Comparison of ENCODE assay signal across 8 cellular contexts in the genomic region with DNA sequence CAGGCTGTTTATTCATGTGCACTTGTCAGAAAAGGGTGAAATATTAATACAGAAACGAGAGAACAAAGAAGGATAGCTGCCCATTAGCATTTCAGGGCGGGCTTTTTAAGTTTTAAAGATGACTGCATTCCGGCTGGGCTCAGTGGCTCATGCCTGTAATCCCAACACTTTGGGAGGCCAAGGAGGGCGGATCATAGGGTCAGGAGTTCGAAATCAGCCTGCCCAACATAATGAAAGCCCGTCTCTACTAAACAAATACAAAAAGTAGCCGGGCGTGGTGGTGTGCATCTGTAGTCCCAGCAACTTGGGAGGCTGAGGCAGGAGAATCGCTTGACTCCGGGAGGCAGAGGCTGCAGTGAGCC.
DNase-seq lines count a peak whose midpoint lies in the region; ATAC-seq and TF ChIP-seq lines count a peak whose summit lies in the region.
"Had no signal": no experiment of that assay in that cellular context is flagged by ENCODE, and none has a peak within 500 bp of the region (broad histone marks: within the 10 kb centered on the region; RNA-seq: fewer than 3 reads in every experiment).

No MANE protein-coding gene starts in this region.

- H4K8ac ChIP-seq in H9 (replicated peaks; ENCODE audit: insufficient read length, low read depth, low read length), result no peak overlapping the region

- H3K27ac ChIP-seq in H9 (ENCODE audit: insufficient read length, low read depth, low read length) (peak overlapping the region; percentile 99), PC-9 (peak overlapping the region; percentile 80), esophagus squamous epithelium (peak overlapping the region; percentile 86 to 98 (median 97)), gastrocnemius medialis (peak overlapping the region; percentile 67 to 79 (median 72))

- peaks cover 2% of the 10 kb centered on the region for H4K20me1 ChIP-seq in H9 (ENCODE audit: control insufficient read depth, insufficient read depth, insufficient read length)
- no peaks in the 10 kb centered on the region for H4K20me1 ChIP-seq in PC-9 (ENCODE audit: insufficient read depth)

- no peak overlapping the region for H2BK120ac ChIP-seq in H9 (ENCODE audit: low read depth, low read length, poor library complexity, severe bottlenecking)

- H3K4ac ChIP-seq in H9 (ENCODE audit: low read depth, low read length), result no peak overlapping the region

- H2AK5ac ChIP-seq in H9 (ENCODE audit: insufficient read length, low read length), result no peak overlapping the region

- BruUV-seq in PC-9 (replicated peaks; lab: Mats Ljungman, UMichigan), result no TSS peak

- POLR2A ChIA-PET in PC-9 (lab: Charles Lee; ENCODE audit: unreplicated experiment), result interaction anchor here (0.6 to 3.2 kb wide), 4 partner anchors 10 to 1034 kb away, joined by 4 to 134 read pairs (median 6); a partner anchor contains a TSS

- no peaks in the 10 kb centered on the region for H3K9me2 ChIP-seq in PC-9 (ENCODE audit: insufficient read depth)

- peaks cover 35% of the 10 kb centered on the region for H3F3A ChIP-seq in PC-9 (ENCODE audit: insufficient read depth, low read depth)

- no peaks in the 10 kb centered on the region; the same call in 1 of the 2 replicates for H3K4me1 ChIP-seq in H9 (ENCODE audit: insufficient read depth, low read length)
- H3K4me1 ChIP-seq in PC-9 (replicated peaks; ENCODE audit: insufficient read depth), result peaks cover 17% of the 10 kb centered on the region
- H3K4me1 ChIP-seq in esophagus squamous epithelium, result peaks cover 6 to 38% (median 13%) of the 10 kb centered on the region in 3 donors
- H3K4me1 ChIP-seq in gastrocnemius medialis, result peaks cover 0 to 20% of the 10 kb centered on the region in 2 donors

- H2BK5ac ChIP-seq in H9 (ENCODE audit: insufficient read length, low read length), result no peak overlapping the region

- TF ChIP-seq CTCF in H9 (conservative IDR thresholded peaks at IDR 0.05) (no peak), PC-9 (conservative IDR thresholded peaks at IDR 0.05) (no peak), esophagus squamous epithelium (IDR thresholded peaks at IDR 0.05) (no peak), gastrocnemius medialis (IDR thresholded peaks at IDR 0.05 in 4 of 5, conservative IDR thresholded peaks at IDR 0.05 in 1 of 5) (no peak), GM20000 (IDR thresholded peaks at IDR 0.05; ENCODE audit: extremely low read depth, missing control alignments) (no peak)

- H3K27ac Mint-ChIP-seq in H9, result no peak overlapping the region
- no peak overlapping the region for H3K27ac Mint-ChIP-seq in stimulated activated effector memory CD8-positive, alpha-beta T cell treated with anti-CD3 and anti-CD28 coated beads, Interleukin-12 subunit alpha, Interleukin-12 subunit beta, amount 100 ng/mL, for 72 hours
- H3K27ac Mint-ChIP-seq: nephron had no signal

- H3K18ac ChIP-seq in H9 (ENCODE audit: insufficient read length, low read depth, low read length), result peak overlapping the region; percentile 95

- no peak for TF ChIP-seq POLR2A in esophagus squamous epithelium (IDR thresholded peaks at IDR 0.05)
- no peak for TF ChIP-seq POLR2A in gastrocnemius medialis (IDR thresholded peaks at IDR 0.05)

- DNase-seq in H9, result peak; percentile 61
- peak in 1 of 2 experiments; percentile 42 for DNase-seq in PC-9
- no peak for DNase-seq in esophagus squamous epithelium (lab: John Stamatoyannopoulos, UW)
- no peak for DNase-seq in gastrocnemius medialis
- no peak for DNase-seq in GM20000 (ENCODE audit: low spot score)
- DNase-seq in stimulated activated effector memory CD8-positive, alpha-beta T cell treated with anti-CD3 and anti-CD28 coated beads, Interleukin-12 subunit alpha, Interleukin-12 subunit beta, amount 100 ng/mL, for 72 hours (ENCODE audit: low spot score in 2 of 2), result no peak
- DNase-seq in superior temporal gyrus (ENCODE audit: extremely low spot score), result no peak

- H2AFZ ChIP-seq in H9 (ENCODE audit: low read length) (no peak overlapping the region), PC-9 (peak overlapping the region; percentile 71)

- no peak overlapping the region for H3K4me3 Mint-ChIP-seq in H9
- no peak overlapping the region for H3K4me3 Mint-ChIP-seq in stimulated activated effector memory CD8-positive, alpha-beta T cell treated with anti-CD3 and anti-CD28 coated beads, Interleukin-12 subunit alpha, Interleukin-12 subunit beta, amount 100 ng/mL, for 72 hours
- H3K4me3 Mint-ChIP-seq: nephron had no signal

- H3K56ac ChIP-seq in H9 (ENCODE audit: insufficient read length, low read depth, low read length), result no peak overlapping the region

- H3K4me2 ChIP-seq in H9 (ENCODE audit: insufficient read depth, insufficient read length, low read length) (peak overlapping the region; percentile 89), PC-9 (peak overlapping the region; percentile 83)

- no peaks in the 10 kb centered on the region for H3K27me3 ChIP-seq in H9 (ENCODE audit: insufficient read depth, low read length)
- H3K27me3 ChIP-seq in PC-9 (ENCODE audit: insufficient read depth, low read depth), result no peaks in the 10 kb centered on the region
- H3K27me3 ChIP-seq in esophagus squamous epithelium, result peaks cover 0 to 58% (median 2%) of the 10 kb centered on the region in 4 donors
- H3K27me3 ChIP-seq in gastrocnemius medialis, result peaks cover 88 to 97% (median 92%) of the 10 kb centered on the region in 3 donors

- H2BK15ac ChIP-seq in H9 (ENCODE audit: low read depth, low read length), result no peak overlapping the region

- H3K4me3 ChIP-seq in PC-9 (peak overlapping the region; percentile 72), esophagus squamous epithelium (peak overlapping the region; percentile 37 to 73 (median 58)), gastrocnemius medialis (peak overlapping the region; percentile 43 to 53 (median 53))

- no peak for ATAC-seq in gastrocnemius medialis
- no peak for ATAC-seq in stimulated activated effector memory CD8-positive, alpha-beta T cell treated with anti-CD3 and anti-CD28 coated beads, Interleukin-12 subunit alpha, Interleukin-12 subunit beta, amount 100 ng/mL, for 72 hours

- CTCF ChIA-PET in PC-9 (lab: Charles Lee), result no interaction called here

- no peak overlapping the region for H4K91ac ChIP-seq in H9 (ENCODE audit: insufficient read length, low read depth, low read length)

- no peaks in the 10 kb centered on the region for H3K36me3 ChIP-seq in PC-9 (ENCODE audit: low read depth)
- no peaks in the 10 kb centered on the region for H3K36me3 ChIP-seq in esophagus squamous epithelium
- H3K36me3 ChIP-seq in gastrocnemius medialis, result no peaks in the 10 kb centered on the region

- no peaks in the 10 kb centered on the region for H3K79me1 ChIP-seq in H9 (ENCODE audit: insufficient read depth, low read depth, low read length, poor library complexity, severe bottlenecking)

- peak overlapping the region; percentile 91; the same call in 1 of the 2 replicates for H3K14ac ChIP-seq in H9 (ENCODE audit: insufficient read depth, low read length)

- H3K9ac ChIP-seq in H9 (ENCODE audit: extremely low read depth, insufficient read length, low read length), result peak overlapping the region; percentile 99

- H3K9me3 ChIP-seq in H9 (ENCODE audit: control insufficient read depth, low read depth, low read length) (no peaks in the 10 kb centered on the region), PC-9 (ENCODE audit: insufficient read depth, low read depth) (no peaks in the 10 kb centered on the region), esophagus squamous epithelium (peaks cover 0 to 8% (median 0%) of the 10 kb centered on the region in 3 donors), gastrocnemius medialis (no peaks in the 10 kb centered on the region)

- H3K23ac ChIP-seq in H9 (ENCODE audit: insufficient read length, low read depth, low read length), result no peak overlapping the region

- H3K9me3 Mint-ChIP-seq in H9, result no peaks in the 10 kb centered on the region
- no peaks in the 10 kb centered on the region for H3K9me3 Mint-ChIP-seq in stimulated activated effector memory CD8-positive, alpha-beta T cell treated with anti-CD3 and anti-CD28 coated beads, Interleukin-12 subunit alpha, Interleukin-12 subunit beta, amount 100 ng/mL, for 72 hours
- H3K9me3 Mint-ChIP-seq: nephron had no signal

- H3K4me1 Mint-ChIP-seq in H9, result peaks cover 23 to 42% of the 10 kb centered on the region in 2 experiments
- H3K4me1 Mint-ChIP-seq in stimulated activated effector memory CD8-positive, alpha-beta T cell treated with anti-CD3 and anti-CD28 coated beads, Interleukin-12 subunit alpha, Interleukin-12 subunit beta, amount 100 ng/mL, for 72 hours, result peaks cover 1% of the 10 kb centered on the region

- intact Hi-C loops in PC-9 (cut with micrococcal nuclease; ENCODE audit: unreplicated experiment) (loop anchor here (1.0 to 5.0 kb wide), 2 partner anchors 59 to 325 kb away; a partner anchor contains a TSS), esophagus squamous epithelium (cut with DNase I) (no loop called here), gastrocnemius medialis (cut with DNase I; ENCODE audit: low total_unique reads) (loop anchor here (2.0 kb wide), 1 partner anchor 95 kb away; a partner anchor contains a TSS)

- no peak overlapping the region for H3T11ph ChIP-seq in H9 (ENCODE audit: low read length)

- no peaks in the 10 kb centered on the region; the same call in 1 of the 2 replicates for H3K27me3 Mint-ChIP-seq in H9 (ENCODE audit: low read depth)

- H2BK12ac ChIP-seq in H9 (ENCODE audit: insufficient read length, low read depth, low read length), result no peak overlapping the region

- no CpG with 5 or more reads among the region's 10 CpGs for WGBS in H9 (ENCODE audit: extremely low coverage, insufficient read length, low lambda C conversion rate)
- 6 to 15% methylated on average over 10 of the region's 10 CpGs for WGBS in esophagus squamous epithelium, 2 donors

- H2BK20ac ChIP-seq in H9 (ENCODE audit: low read depth, low read length, poor library complexity, severe bottlenecking), result no peak overlapping the region

- no peaks in the 10 kb centered on the region for H3K36me3 Mint-ChIP-seq in H9 (ENCODE audit: insufficient read depth in 1 of 3, low read depth in 3 of 3)
- no peaks in the 10 kb centered on the region for H3K36me3 Mint-ChIP-seq in stimulated activated effector memory CD8-positive, alpha-beta T cell treated with anti-CD3 and anti-CD28 coated beads, Interleukin-12 subunit alpha, Interleukin-12 subunit beta, amount 100 ng/mL, for 72 hours

- H3K79me2 ChIP-seq in H9 (ENCODE audit: insufficient read depth, low read length) (no peaks in the 10 kb centered on the region), PC-9 (ENCODE audit: low read depth) (no peaks in the 10 kb centered on the region)

- peaks cover 11% of the 10 kb centered on the region for H3K23me2 ChIP-seq in H9 (ENCODE audit: insufficient read length, low read depth, low read length, poor library complexity, severe bottlenecking)

- in situ Hi-C loops in gastrocnemius medialis (cut with MboI; ENCODE audit: low sequenced_read_pairs in 4 of 4), result no loop called here

- H4K5ac ChIP-seq in H9 (ENCODE audit: insufficient read length, low read depth, low read length), result no peak overlapping the region
